Comparison of ENCODE assay signal across 14 cellular contexts in the genomic region with DNA sequence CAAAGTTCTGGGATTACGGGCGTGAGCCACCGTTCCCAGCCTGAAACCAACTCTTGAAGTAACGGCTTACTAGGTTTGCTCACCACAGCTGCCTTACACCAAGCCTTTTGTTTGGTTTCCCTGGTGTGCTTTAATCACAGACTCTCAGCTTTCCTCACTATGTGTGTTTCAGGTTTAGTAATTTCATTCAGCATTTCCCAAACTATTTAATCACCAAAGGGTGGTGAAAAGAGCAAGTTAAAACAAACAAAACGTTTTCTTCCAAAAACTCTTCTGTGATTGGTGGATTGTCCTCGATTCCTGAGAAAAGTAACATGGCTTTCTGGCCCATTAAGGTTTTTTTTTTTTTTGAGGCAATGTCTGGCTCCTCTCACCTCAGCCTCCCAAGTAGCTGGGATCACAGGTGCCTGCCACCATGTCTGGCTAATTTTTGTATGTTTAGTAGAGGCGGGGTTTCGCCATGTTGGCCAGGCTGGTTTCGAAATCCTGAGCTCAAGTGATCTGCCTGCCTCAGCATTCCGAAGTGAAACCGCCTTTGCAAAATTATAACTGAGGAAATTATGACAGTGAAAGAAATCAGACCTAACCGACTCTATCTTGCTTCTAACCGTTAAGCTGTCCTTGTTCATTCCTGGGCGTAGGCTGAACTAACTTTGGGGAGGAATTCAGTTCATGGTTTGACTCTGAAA. TPM values are rescaled to one million over a fixed set of nuclear protein-coding genes. Genes with fewer than 3 reads are reported as not detected.
DNase-seq lines count a peak whose midpoint lies in the region; ATAC-seq and TF ChIP-seq lines count a peak whose summit lies in the region.
"Had no signal": no experiment of that assay in that cellular context is flagged by ENCODE, and none has a peak within 500 bp of the region (broad histone marks: within the 10 kb centered on the region; RNA-seq: fewer than 3 reads in every experiment).

No MANE protein-coding gene starts in this region.

- ATAC-seq in SK-N-SH treated with all-trans-retinoic acid at 6 μM for 48 hours (no peak), activated B cell treated with CpG ODN at 0.5 μM for 24 hours (ENCODE audit: low read depth) (no peak), naive B cell (ENCODE audit: low read depth in 2 of 2) (no peak), HG03039 (IDR thresholded peaks at IDR 0.05; ENCODE audit: unreplicated experiment) (no peak), GM18868 (IDR thresholded peaks at IDR 0.05; ENCODE audit: unreplicated experiment) (no peak)
- ATAC-seq: heart left ventricle, left ventricle myocardium superior had no signal

- POLR2A ChIA-PET in SK-N-SH (lab: Yijun Ruan, JAX) (no interaction called here), activated B cell treated with CpG ODN at 0.5 μM for 24 hours (lab: Charles Lee) (interaction anchor here (1.3 kb wide), 1 partner anchor 1955 kb away, joined by 6 read pairs; no protein-coding TSS in a partner anchor)

- CTCF ChIA-PET in SK-N-SH (lab: Yijun Ruan, JAX) (no interaction called here), activated B cell treated with CpG ODN at 0.5 μM for 24 hours (lab: Charles Lee) (interaction anchor here (1.6 kb wide), 1 partner anchor 217 kb away, joined by 3 read pairs; a partner anchor contains a TSS)

- peaks cover 28% of the 10 kb centered on the region for H3K79me2 ChIP-seq in SK-N-SH (ENCODE audit: insufficient read depth)

- 0 out of 2 replicates have a peak, but pooled peaks cover 5% of the 10 kb centered on the region for H3K36me3 Mint-ChIP-seq in HFFc6 (ENCODE audit: low read depth)
- peaks cover 28% of the 10 kb centered on the region for H3K36me3 Mint-ChIP-seq in activated B cell treated with CpG ODN at 0.5 μM for 24 hours (ENCODE audit: low read depth)
- peaks cover 0 to 5% of the 10 kb centered on the region in 2 donors for H3K36me3 Mint-ChIP-seq in naive B cell

- no peaks in the 10 kb centered on the region for H3K9me2 ChIP-seq in SK-N-SH

- H3K4me3 ChIP-seq in SK-N-SH (ENCODE audit: low read depth in 2 of 2, low read length in 1 of 2), result no peak overlapping the region

- WGBS in SK-N-SH (ENCODE audit: low lambda C conversion rate), result 93% methylated on average over 14 of the region's 14 CpGs

- H3K27ac Mint-ChIP-seq in HFFc6 (no peak overlapping the region), activated B cell treated with CpG ODN at 0.5 μM for 24 hours (peak overlapping the region; percentile 53), naive B cell (peak overlapping the region in 3 of 6 donors; percentile 57 to 90 (median 88))

- H3K9me3 Mint-ChIP-seq in HFFc6 (no peaks in the 10 kb centered on the region; the same call in 1 of the 2 replicates), activated B cell treated with CpG ODN at 0.5 μM for 24 hours (peaks cover 2% of the 10 kb centered on the region), naive B cell (no peaks in the 10 kb centered on the region)

- H3K4me2 ChIP-seq in SK-N-SH, result no peak overlapping the region

- intact Hi-C loops in activated B cell treated with CpG ODN at 0.5 μM for 24 hours (cut with micrococcal nuclease), result loop anchor here (2.0 to 5.0 kb wide), 3 partner anchors 216 to 977 kb away; a partner anchor contains a TSS

- peaks cover 4% of the 10 kb centered on the region for H3K27me3 Mint-ChIP-seq in HFFc6 (ENCODE audit: insufficient read depth)
- no peaks in the 10 kb centered on the region for H3K27me3 Mint-ChIP-seq in activated B cell treated with CpG ODN at 0.5 μM for 24 hours
- H3K27me3 Mint-ChIP-seq in naive B cell, result no peaks in the 10 kb centered on the region

- no peaks in the 10 kb centered on the region for H4K20me1 ChIP-seq in SK-N-SH (ENCODE audit: insufficient read depth)

- peaks cover 39% of the 10 kb centered on the region for H3K4me1 Mint-ChIP-seq in HFFc6 (ENCODE audit: low read depth)
- peaks cover 62% of the 10 kb centered on the region for H3K4me1 Mint-ChIP-seq in activated B cell treated with CpG ODN at 0.5 μM for 24 hours
- H3K4me1 Mint-ChIP-seq in naive B cell, result peaks cover 33 to 73% (median 35%) of the 10 kb centered on the region in 3 donors

- no peak for TF ChIP-seq RAD21 in SK-N-SH (IDR thresholded peaks at IDR 0.05; ENCODE audit: low read length)

- no peak overlapping the region for H3K9ac ChIP-seq in SK-N-SH

- no peak for TF ChIP-seq EP300 in SK-N-SH (IDR thresholded peaks at IDR 0.05; ENCODE audit: borderline replicate concordance in 1 of 2, low read depth in 1 of 2, low read length in 1 of 2)

- H3K4me1 ChIP-seq in SK-N-SH (ENCODE audit: control insufficient read depth in 1 of 2, insufficient read depth in 2 of 2, low read depth in 1 of 2, low read length in 1 of 2), result peaks cover 8 to 17% of the 10 kb centered on the region in 2 experiments

- H3K4me3 Mint-ChIP-seq in HFFc6 (0 out of 2 replicates have a peak overlapping the region, but pooled peaks have one; percentile 98), activated B cell treated with CpG ODN at 0.5 μM for 24 hours (peak overlapping the region; percentile 63), naive B cell (peak overlapping the region in 7 of 8 donors; percentile 73 to 100 (median 97))

- 0 out of 2 replicates have a peak overlapping the region, but pooled peaks have one; percentile 35 for H2AFZ ChIP-seq in SK-N-SH (ENCODE audit: low read depth)

- H3K36me3 ChIP-seq in SK-N-SH (replicated peaks in 1 of 2; ENCODE audit: control insufficient read depth in 1 of 2, insufficient read depth in 2 of 2, low read length in 1 of 2), result peaks cover 13 to 15% of the 10 kb centered on the region in 2 experiments
- H3K36me3 ChIP-seq: HAP-1 had no signal

- no peak overlapping the region for H3K27ac ChIP-seq in SK-N-SH (ENCODE audit: low read depth in 2 of 2, low read length in 1 of 2)

- no peaks in the 10 kb centered on the region for H3F3A ChIP-seq in SK-N-SH (replicated peaks; ENCODE audit: insufficient read depth)

- no peaks in the 10 kb centered on the region for H3K27me3 ChIP-seq in SK-N-SH (ENCODE audit: insufficient read depth)
- H3K27me3 ChIP-seq: heart left ventricle had no signal

- no peaks in the 10 kb centered on the region for H3K9me3 ChIP-seq in SK-N-SH
- H3K9me3 ChIP-seq: HAP-1, heart left ventricle had no signal

- no peak for DNase-seq in SK-N-SH
- DNase-seq in HFFc6, result no peak
- no peak for DNase-seq in activated B cell treated with CpG ODN at 0.5 μM for 24 hours
- no peak for DNase-seq in naive B cell
- DNase-seq in NCI-H1436 treated with DMSO at 0.1 percent for 48 hours (lab: John Stamatoyannopoulos, UW), result no peak
- DNase-seq: DMS79 treated with DMSO at 0.1 percent for 48 hours, heart left ventricle, left ventricle myocardium superior, NCI-H146, T1000 had no signal

- TF ChIP-seq CTCF in SK-N-SH (IDR thresholded peaks at IDR 0.05) (no peak), HFFc6 (IDR thresholded peaks at IDR 0.05) (no peak), activated B cell treated with CpG ODN at 0.5 μM for 24 hours (IDR thresholded peaks at IDR 0.05) (no peak)

TF ChIP-seq in SK-N-SH, 30 proteins besides CTCF, POLR2A, EP300 and RAD21:
- no peak for TF ChIP-seq MEF2A (IDR thresholded peaks at IDR 0.05; ENCODE audit: borderline replicate concordance, low read depth)
- TF ChIP-seq ELF1 (IDR thresholded peaks at IDR 0.05), result no peak
- TF ChIP-seq CHD2 (IDR thresholded peaks at IDR 0.05; ENCODE audit: low read length, partially characterized antibody), result no peak
- no peak for TF ChIP-seq MXI1 (IDR thresholded peaks at IDR 0.05; ENCODE audit: low read depth, low read length)
- no peak for TF ChIP-seq NRF1 (IDR thresholded peaks at IDR 0.05; ENCODE audit: low read depth, low read length)
- TF ChIP-seq RCOR1 (IDR thresholded peaks at IDR 0.05; ENCODE audit: low read length), result no peak
- TF ChIP-seq NFIC (IDR thresholded peaks at IDR 0.05; ENCODE audit: borderline replicate concordance), result no peak
- no peak for TF ChIP-seq SIN3A (IDR thresholded peaks at IDR 0.05; ENCODE audit: borderline replicate concordance, low read depth, low read length)

TF ChIP-seq in SK-N-SH treated with all-trans-retinoic acid at 6 μM for 48 hours, 23 proteins besides CTCF, POLR2A, EP300 and RAD21 (continues in another document):
- TF ChIP-seq, protein P1, sequence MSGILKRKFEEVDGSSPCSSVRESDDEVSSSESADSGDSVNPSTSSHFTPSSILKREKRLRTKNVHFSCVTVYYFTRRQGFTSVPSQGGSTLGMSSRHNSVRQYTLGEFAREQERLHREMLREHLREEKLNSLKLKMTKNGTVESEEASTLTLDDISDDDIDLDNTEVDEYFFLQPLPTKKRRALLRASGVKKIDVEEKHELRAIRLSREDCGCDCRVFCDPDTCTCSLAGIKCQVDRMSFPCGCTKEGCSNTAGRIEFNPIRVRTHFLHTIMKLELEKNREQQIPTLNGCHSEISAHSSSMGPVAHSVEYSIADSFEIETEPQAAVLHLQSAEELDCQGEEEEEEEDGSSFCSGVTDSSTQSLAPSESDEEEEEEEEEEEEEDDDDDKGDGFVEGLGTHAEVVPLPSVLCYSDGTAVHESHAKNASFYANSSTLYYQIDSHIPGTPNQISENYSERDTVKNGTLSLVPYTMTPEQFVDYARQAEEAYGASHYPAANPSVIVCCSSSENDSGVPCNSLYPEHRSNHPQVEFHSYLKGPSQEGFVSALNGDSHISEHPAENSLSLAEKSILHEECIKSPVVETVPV (CRISPR knock-in tag; IDR thresholded peaks at IDR 0.05), result no peak
- no peak for TF ChIP-seq TOX (CRISPR knock-in tag; IDR thresholded peaks at IDR 0.05; ENCODE audit: borderline replicate concordance)

RNA-seq across cellular contexts. Expression of a gene that starts 1.5 kb away (rescaled TPM):
- polyA plus RNA-seq in SK-N-SH (2012; rRNA removed) (5.6 and 7.7 TPM in 2 replicates), naive B cell (ENCODE audit: low read depth in 6 of 6) (1 to 10 TPM in 5 of 6 donors, under 1 TPM in 1; 0.09 to 6.2 (median 2.7) TPM)
- polyA plus RNA-seq in SK-N-SH (2012; cell fraction: cytosol; rRNA removed), result 2.9 and 4.0 TPM in 2 replicates
- 15.8 and 21.0 TPM in 2 replicates for polyA plus RNA-seq in SK-N-SH (2012; cell fraction: nucleus; rRNA removed)
- total RNA-seq in HFFc6 (2021; fragmentation: NEBNext Ultra II Directional; extraction: Animal tissue kit (Norgen Biotek cat#: 25700)), result 10 to 100 TPM; 12.8 to 17.2 (median 14.7) TPM
- total RNA-seq in activated B cell treated with CpG ODN at 0.5 μM for 24 hours, result 40.7 and 41.1 TPM in 2 replicates

RNA-seq across cellular contexts. Expression of a gene that starts 1.7 kb away (rescaled TPM):
- polyA plus RNA-seq in SK-N-SH (2012; rRNA removed), result 5.2 and 6.0 TPM in 2 replicates
- 5.2 and 6.3 TPM in 2 replicates for polyA plus RNA-seq in SK-N-SH (2012; cell fraction: cytosol; rRNA removed)
- polyA plus RNA-seq in SK-N-SH (2012; cell fraction: nucleus; rRNA removed), result 3.8 TPM in 2 replicates
- 10 to 100 TPM in 2 of 6 experiments, 1 to 10 TPM in 4; 7.1 to 12.4 (median 9.6) TPM for total RNA-seq in HFFc6 (2021; fragmentation: NEBNext Ultra II Directional; extraction: Animal tissue kit (Norgen Biotek cat#: 25700))
- 40.0 and 53.9 TPM in 2 replicates for total RNA-seq in activated B cell treated with CpG ODN at 0.5 μM for 24 hours
- 10 to 100 TPM; 27.4 to 37.2 (median 31.8) TPM for polyA plus RNA-seq in naive B cell (ENCODE audit: low read depth in 6 of 6)
